ENCODE assay signal across 7 cellular contexts in genomic region chrX:149631293-149632165, GRCh38. TPM values are rescaled to one million over a fixed set of nuclear protein-coding genes. Genes with fewer than 3 reads are reported as not detected.
DNase-seq lines count a peak whose midpoint lies in the region; ATAC-seq, FAIRE-seq and TF ChIP-seq lines count a peak whose summit lies in the region.

Gene TMEM185A, minus strand, starts transcription at chrX:149631792. Its CDS starts 212 bp downstream, at chrX:149631580.

- peak within 1 kb of the TSS; percentile 31 to 63 for H3K4me3 ChIP-seq in body of pancreas
- H3K4me3 ChIP-seq in iPS-20b (ENCODE audit: low read length) = peak within 1 kb of the TSS; percentile 84
- peak within 1 kb of the TSS; percentile 57 to 88 for H3K4me3 ChIP-seq in small intestine (ENCODE audit: low read depth in 1 of 2, low read length in 2 of 2)

- WGBS in body of pancreas, 2 donors = 0% methylated on average over 13 to 22 of the region's 101 CpGs
- 0 to 43% (median 17%) methylated on average over 19 to 101 of the region's 101 CpGs for WGBS in small intestine, 3 donors

- H3K27ac ChIP-seq in body of pancreas (peak within 1 kb of the TSS in 3 of 4 donors; percentile 51 to 70 (median 59)), iPS-20b (ENCODE audit: low read length) (no peak within 1 kb of the TSS), small intestine (ENCODE audit: low read depth in 1 of 2, low read length in 1 of 2) (peak within 1 kb of the TSS; percentile 31 to 39)

- TF ChIP-seq CTCF in body of pancreas (IDR thresholded peaks at IDR 0.05) = no peak

- peak within 1 kb of the TSS; percentile 68; the same call in 1 of the 2 replicates for H3K9ac ChIP-seq in iPS-20b (ENCODE audit: low read depth, low read length)

- peak in 2 of 3 donors; percentile 27 to 38 for TF ChIP-seq POLR2A in body of pancreas (IDR thresholded peaks at IDR 0.05)

- intact Hi-C loops in body of pancreas (cut with DNase I) = no loop called here

- no peaks in the 10 kb centered on the region for H3K9me3 ChIP-seq in body of pancreas
- H3K9me3 ChIP-seq in iPS-20b (ENCODE audit: insufficient read depth, low read depth, low read length) = no peaks in the 10 kb centered on the region
- no peaks in the 10 kb centered on the region for H3K9me3 ChIP-seq in small intestine (ENCODE audit: control insufficient read depth, low read depth)

- FAIRE-seq in small intestine (lab: Jason Lieb, UNC) = no peak

- H3K27me3 ChIP-seq in body of pancreas (no peaks in the 10 kb centered on the region), iPS-20b (ENCODE audit: insufficient read depth, low read length) (peaks cover 34% of the 10 kb centered on the region), small intestine (ENCODE audit: control insufficient read depth in 2 of 2, insufficient read depth in 2 of 2, low read length in 2 of 2) (no peaks in the 10 kb centered on the region)

- peak; percentile 87 for ATAC-seq in GM18511 (IDR thresholded peaks at IDR 0.05; ENCODE audit: unreplicated experiment)
- ATAC-seq in HG02840 (IDR thresholded peaks at IDR 0.05; ENCODE audit: low FRiP score, unreplicated experiment) = peak; percentile 88
- ATAC-seq in body of pancreas = peak; percentile 86

- H3K36me3 ChIP-seq in body of pancreas (replicated peaks in 1 of 2; ENCODE audit: insufficient read depth in 1 of 2, low read depth in 2 of 2) = no peaks in the 10 kb centered on the region
- no peaks in the 10 kb centered on the region for H3K36me3 ChIP-seq in iPS-20b (ENCODE audit: insufficient read depth, low read depth, low read length)
- no peaks in the 10 kb centered on the region for H3K36me3 ChIP-seq in small intestine (ENCODE audit: control insufficient read depth in 2 of 2, insufficient read depth in 2 of 2, low read length in 2 of 2)

- H3K4me1 ChIP-seq in body of pancreas = peaks cover 16% of the 10 kb centered on the region
- H3K4me1 ChIP-seq in iPS-20b (ENCODE audit: insufficient read depth, low read length) = 0 out of 2 replicates have a peak, but pooled peaks cover 6% of the 10 kb centered on the region
- peaks cover 0 to 4% of the 10 kb centered on the region in 2 donors for H3K4me1 ChIP-seq in small intestine (ENCODE audit: control insufficient read depth in 2 of 2, insufficient read depth in 1 of 2, low read depth in 1 of 2, low read length in 1 of 2)

- DNase-seq in NCI-H146 treated with DMSO at 0.1 percent for 48 hours (lab: John Stamatoyannopoulos, UW; ENCODE audit: unreplicated experiment) (peak; percentile 33), UCSD-AML1 (lab: John Stamatoyannopoulos, UW; ENCODE audit: unreplicated experiment) (peak; percentile 68), body of pancreas (peak; percentile 68 to 80 (median 70)), small intestine (peak; percentile 59)

RNA-seq across cellular contexts. Expression of gene TMEM185A, which starts in this region (rescaled TPM):
- 1 to 10 TPM; 7.3 to 8.0 TPM for total RNA-seq in body of pancreas
- 10 to 100 TPM in 1 of 3 donors, 1 to 10 TPM in 2; 5.4 to 10.5 (median 8.8) TPM for polyA plus RNA-seq in small intestine
